In the genomic region with DNA sequence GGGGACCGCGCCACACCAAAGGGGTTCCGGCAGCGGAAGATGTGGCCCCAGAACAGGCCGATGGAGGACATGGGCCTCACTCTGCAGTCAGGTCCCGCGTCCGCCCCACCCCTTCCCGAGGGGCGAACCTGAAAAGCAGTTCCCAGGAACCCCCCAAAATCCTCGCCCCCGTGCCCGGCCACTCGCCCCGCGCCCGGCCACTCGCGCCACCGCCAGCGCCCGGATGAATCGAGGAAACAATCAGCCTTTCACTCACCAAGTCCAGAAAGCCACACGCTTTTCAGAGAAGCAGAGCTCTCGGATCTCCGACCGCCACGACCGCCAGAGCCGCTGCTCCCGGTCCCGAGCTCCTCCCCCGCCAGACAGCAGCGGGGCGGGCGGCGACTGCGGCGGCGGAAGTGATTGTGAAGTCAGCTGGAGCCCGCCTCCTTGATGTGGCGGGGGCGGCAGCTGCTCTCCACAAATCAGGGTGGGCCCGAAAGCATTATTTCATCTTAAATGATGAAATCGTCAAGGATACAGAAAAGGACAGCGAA, we compare ENCODE assay signal across 8 cellular contexts. TPM values are rescaled to one million over a fixed set of nuclear protein-coding genes. Genes with fewer than 3 reads are reported as not detected.
DNase-seq lines count a peak whose midpoint lies in the region; ATAC-seq and TF ChIP-seq lines count a peak whose summit lies in the region.

A gene with protein sequence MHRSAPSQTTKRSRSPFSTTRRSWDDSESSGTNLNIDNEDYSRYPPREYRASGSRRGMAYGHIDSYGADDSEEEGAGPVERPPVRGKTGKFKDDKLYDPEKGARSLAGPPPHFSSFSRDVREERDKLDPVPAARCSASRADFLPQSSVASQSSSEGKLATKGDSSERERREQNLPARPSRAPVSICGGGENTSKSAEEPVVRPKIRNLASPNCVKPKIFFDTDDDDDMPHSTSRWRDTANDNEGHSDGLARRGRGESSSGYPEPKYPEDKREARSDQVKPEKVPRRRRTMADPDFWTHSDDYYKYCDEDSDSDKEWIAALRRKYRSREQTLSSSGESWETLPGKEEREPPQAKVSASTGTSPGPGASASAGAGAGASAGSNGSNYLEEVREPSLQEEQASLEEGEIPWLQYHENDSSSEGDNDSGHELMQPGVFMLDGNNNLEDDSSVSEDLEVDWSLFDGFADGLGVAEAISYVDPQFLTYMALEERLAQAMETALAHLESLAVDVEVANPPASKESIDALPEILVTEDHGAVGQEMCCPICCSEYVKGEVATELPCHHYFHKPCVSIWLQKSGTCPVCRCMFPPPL (minus strand): TSS at position 338 of the 536 bp plus-strand sequence. CDS start 2,380 bp downstream, outside the sequence.

- H3K27me3 ChIP-seq in HUES64 (ENCODE audit: insufficient read depth, low read length), result no peaks in the 10 kb centered on the region

- H3K9me3 Mint-ChIP-seq in activated T-helper 2 cell treated with anti-CD3 and anti-CD28 coated beads, Interferon-gamma antibody, Interleukin-2, Interleukin-4, amounts not matched to agents 10 μg/mL and 5 μg/mL and 100 μg/mL, durations not matched to agents 14 hours and 24 hours and 36 hours, result no peaks in the 10 kb centered on the region
- peaks cover 0 to 5% (median 0%) of the 10 kb centered on the region in 9 donors for H3K9me3 Mint-ChIP-seq in naive thymus-derived CD8-positive, alpha-beta T cell
- H3K9me3 Mint-ChIP-seq in stimulated activated naive B cell treated with anti-CD40 and anti-IgM and Interleukin-4, amounts not matched to agents 10 μg/mL and 1 μg/mL and 100 μg/mL, for 72 hours, result peaks cover 0 to 3% of the 10 kb centered on the region in 2 donors

- H3K4me3 ChIP-seq in HUES64 (ENCODE audit: low read length) (peak within 1 kb of the TSS; percentile 86), fibroblast of mammary gland (ENCODE audit: control insufficient read depth, low read depth, low read length) (peak within 1 kb of the TSS; percentile 67)

- H3K9ac ChIP-seq in HUES64 (ENCODE audit: low read depth, low read length), result peak within 1 kb of the TSS; percentile 60

- DNase-seq in D341Med (ENCODE audit: low spot score) (peak; percentile 83), RPMI7951 (ENCODE audit: low read depth) (peak; percentile 75), fibroblast of mammary gland (ENCODE audit: low read depth) (peak; percentile 54)
- peak; percentile 56 for DNase-seq in activated T-helper 2 cell treated with anti-CD3 and anti-CD28 coated beads, Interferon-gamma antibody, Interleukin-2, Interleukin-4, amounts not matched to agents 10 μg/mL and 5 μg/mL and 100 μg/mL, durations not matched to agents 14 hours and 24 hours and 36 hours (ENCODE audit: low spot score)
- DNase-seq in naive thymus-derived CD8-positive, alpha-beta T cell, result peak; percentile 54 to 85 (median 72)
- DNase-seq in stimulated activated naive B cell treated with anti-CD40 and anti-IgM and Interleukin-4, amounts not matched to agents 10 μg/mL and 1 μg/mL and 100 μg/mL, for 72 hours, result peak; percentile 63

- peaks cover 22% of the 10 kb centered on the region for H3K36me3 Mint-ChIP-seq in activated T-helper 2 cell treated with anti-CD3 and anti-CD28 coated beads, Interferon-gamma antibody, Interleukin-2, Interleukin-4, amounts not matched to agents 10 μg/mL and 5 μg/mL and 100 μg/mL, durations not matched to agents 14 hours and 24 hours and 36 hours (ENCODE audit: low read depth)
- peaks cover 0 to 21% (median 12%) of the 10 kb centered on the region in 3 donors for H3K36me3 Mint-ChIP-seq in naive thymus-derived CD8-positive, alpha-beta T cell
- peaks cover 17 to 20% of the 10 kb centered on the region in 2 donors for H3K36me3 Mint-ChIP-seq in stimulated activated naive B cell treated with anti-CD40 and anti-IgM and Interleukin-4, amounts not matched to agents 10 μg/mL and 1 μg/mL and 100 μg/mL, for 72 hours

- H3K4me3 Mint-ChIP-seq in activated T-helper 2 cell treated with anti-CD3 and anti-CD28 coated beads, Interferon-gamma antibody, Interleukin-2, Interleukin-4, amounts not matched to agents 10 μg/mL and 5 μg/mL and 100 μg/mL, durations not matched to agents 14 hours and 24 hours and 36 hours (ENCODE audit: low read depth), result peak within 1 kb of the TSS; percentile 81
- peak within 1 kb of the TSS; percentile 71 to 93 (median 87) for H3K4me3 Mint-ChIP-seq in naive thymus-derived CD8-positive, alpha-beta T cell
- H3K4me3 Mint-ChIP-seq in stimulated activated naive B cell treated with anti-CD40 and anti-IgM and Interleukin-4, amounts not matched to agents 10 μg/mL and 1 μg/mL and 100 μg/mL, for 72 hours, result peak within 1 kb of the TSS; percentile 90 to 97

- H3K27ac ChIP-seq in HUES64 (ENCODE audit: low read depth, low read length), result 0 out of 2 replicates have a peak within 1 kb of the TSS, but pooled peaks have one; percentile 49

- under 1% methylated on average over 45 of the region's 46 CpGs for WGBS in HUES64

- peaks cover 13% of the 10 kb centered on the region for H3K27me3 Mint-ChIP-seq in activated T-helper 2 cell treated with anti-CD3 and anti-CD28 coated beads, Interferon-gamma antibody, Interleukin-2, Interleukin-4, amounts not matched to agents 10 μg/mL and 5 μg/mL and 100 μg/mL, durations not matched to agents 14 hours and 24 hours and 36 hours (ENCODE audit: low read depth)
- H3K27me3 Mint-ChIP-seq in naive thymus-derived CD8-positive, alpha-beta T cell, result peaks cover 0 to 1% (median 0%) of the 10 kb centered on the region in 5 donors
- H3K27me3 Mint-ChIP-seq in stimulated activated naive B cell treated with anti-CD40 and anti-IgM and Interleukin-4, amounts not matched to agents 10 μg/mL and 1 μg/mL and 100 μg/mL, for 72 hours, result peaks cover 0 to 14% of the 10 kb centered on the region in 2 donors

- peak within 1 kb of the TSS; percentile 83 for H3K27ac Mint-ChIP-seq in activated T-helper 2 cell treated with anti-CD3 and anti-CD28 coated beads, Interferon-gamma antibody, Interleukin-2, Interleukin-4, amounts not matched to agents 10 μg/mL and 5 μg/mL and 100 μg/mL, durations not matched to agents 14 hours and 24 hours and 36 hours
- peak within 1 kb of the TSS; percentile 79 to 97 (median 90) for H3K27ac Mint-ChIP-seq in naive thymus-derived CD8-positive, alpha-beta T cell
- peak within 1 kb of the TSS; percentile 94 for H3K27ac Mint-ChIP-seq in stimulated activated naive B cell treated with anti-CD40 and anti-IgM and Interleukin-4, amounts not matched to agents 10 μg/mL and 1 μg/mL and 100 μg/mL, for 72 hours

- peaks cover 21% of the 10 kb centered on the region for H3K36me3 ChIP-seq in HUES64 (ENCODE audit: insufficient read depth, low read length)

- peak; percentile 86 for ATAC-seq in GM21423 (IDR thresholded peaks at IDR 0.05; ENCODE audit: unreplicated experiment)
- peak; percentile 78 to 81 for ATAC-seq in naive thymus-derived CD8-positive, alpha-beta T cell
- ATAC-seq in stimulated activated naive B cell treated with anti-CD40 and anti-IgM and Interleukin-4, amounts not matched to agents 10 μg/mL and 1 μg/mL and 100 μg/mL, for 72 hours (replicated peaks), result peak; percentile 93

- TF ChIP-seq CTCF in fibroblast of mammary gland (conservative IDR thresholded peaks at IDR 0.05; ENCODE audit: control insufficient read depth, insufficient read depth, low read depth, low read length), result no peak

- H3K4me1 ChIP-seq in HUES64 (ENCODE audit: insufficient read depth, low read length), result peaks cover 4% of the 10 kb centered on the region; the same call in 1 of the 2 replicates

- H3K9me3 ChIP-seq in HUES64 (ENCODE audit: insufficient read depth, low read depth, low read length), result no peaks in the 10 kb centered on the region

- H3K4me1 Mint-ChIP-seq in activated T-helper 2 cell treated with anti-CD3 and anti-CD28 coated beads, Interferon-gamma antibody, Interleukin-2, Interleukin-4, amounts not matched to agents 10 μg/mL and 5 μg/mL and 100 μg/mL, durations not matched to agents 14 hours and 24 hours and 36 hours (ENCODE audit: low read depth), result peaks cover 21% of the 10 kb centered on the region
- peaks cover 18 to 38% (median 32%) of the 10 kb centered on the region in 4 donors for H3K4me1 Mint-ChIP-seq in naive thymus-derived CD8-positive, alpha-beta T cell
- H3K4me1 Mint-ChIP-seq in stimulated activated naive B cell treated with anti-CD40 and anti-IgM and Interleukin-4, amounts not matched to agents 10 μg/mL and 1 μg/mL and 100 μg/mL, for 72 hours, result peaks cover 19 to 25% of the 10 kb centered on the region in 2 donors

- POLR2A ChIA-PET in naive thymus-derived CD8-positive, alpha-beta T cell (lab: Charles Lee), result interaction anchor here (1.4 kb wide), 1 partner anchor 336 kb away, joined by 7 read pairs; a partner anchor contains a TSS

- intact Hi-C loops in activated T-helper 2 cell treated with anti-CD3 and anti-CD28 coated beads, Interferon-gamma antibody, Interleukin-2, Interleukin-4, amounts not matched to agents 10 μg/mL and 5 μg/mL and 100 μg/mL, durations not matched to agents 14 hours and 24 hours and 36 hours (cut with micrococcal nuclease), result loop anchor here (2.0 kb wide), 1 partner anchor 336 kb away; a partner anchor contains a TSS

RNA-seq across cellular contexts. Expression of the gene that starts here (rescaled TPM):
- polyA plus RNA-seq in HUES64 (2013, experiment 1 of 2), result 43.3 TPM
- 50.7 TPM for polyA plus RNA-seq in HUES64 (2013, experiment 2 of 2)
- 42.5 and 49.2 TPM in 2 replicates for total RNA-seq in RPMI7951 (2014; rRNA removed; shearing (Covaris generic))
- 17.2 and 18.1 TPM in 2 replicates for total RNA-seq in activated T-helper 2 cell treated with anti-CD3 and anti-CD28 coated beads, Interferon-gamma antibody, Interleukin-2, Interleukin-4, amounts not matched to agents 10 μg/mL and 5 μg/mL and 100 μg/mL, durations not matched to agents 14 hours and 24 hours and 36 hours
- total RNA-seq in naive thymus-derived CD8-positive, alpha-beta T cell, result 10 to 100 TPM; 29.3 to 31.3 TPM
- polyA plus RNA-seq in naive thymus-derived CD8-positive, alpha-beta T cell, result 10 to 100 TPM; 38.5 to 62.5 (median 49.6) TPM

Comparison
In these comparisons a context has a peak if more than half of its experiments do, and no peak if none do; other contexts are left out.
1. Peak in every context shown above with its lines: DNase-seq, ATAC-seq, H3K4me3 ChIP-seq and H3K27ac ChIP-seq.